Comparison of ENCODE assay signal across 1 cellular context in genomic region chr10:131902211-131902610, GRCh38.
TF ChIP-seq lines count a peak whose summit lies in the region.

No MANE protein-coding gene starts in this region.

TF ChIP-seq in H1, 55 proteins besides CTCF, POLR2A, EP300 and RAD21 (continued from another document):
- TF ChIP-seq CHD7 (IDR thresholded peaks at IDR 0.05; ENCODE audit: insufficient replicate concordance, low read length) (no peak), JUN (IDR thresholded peaks at IDR 0.05; ENCODE audit: low read depth, low read length) (no peak), EZH2 (IDR thresholded peaks at IDR 0.05; ENCODE audit: low read depth, low read length, severe bottlenecking) (no peak)
TF ChIP-seq in H1: peak in this region for 0.
